ENCODE assay signal across 12 cellular contexts in the genomic region with DNA sequence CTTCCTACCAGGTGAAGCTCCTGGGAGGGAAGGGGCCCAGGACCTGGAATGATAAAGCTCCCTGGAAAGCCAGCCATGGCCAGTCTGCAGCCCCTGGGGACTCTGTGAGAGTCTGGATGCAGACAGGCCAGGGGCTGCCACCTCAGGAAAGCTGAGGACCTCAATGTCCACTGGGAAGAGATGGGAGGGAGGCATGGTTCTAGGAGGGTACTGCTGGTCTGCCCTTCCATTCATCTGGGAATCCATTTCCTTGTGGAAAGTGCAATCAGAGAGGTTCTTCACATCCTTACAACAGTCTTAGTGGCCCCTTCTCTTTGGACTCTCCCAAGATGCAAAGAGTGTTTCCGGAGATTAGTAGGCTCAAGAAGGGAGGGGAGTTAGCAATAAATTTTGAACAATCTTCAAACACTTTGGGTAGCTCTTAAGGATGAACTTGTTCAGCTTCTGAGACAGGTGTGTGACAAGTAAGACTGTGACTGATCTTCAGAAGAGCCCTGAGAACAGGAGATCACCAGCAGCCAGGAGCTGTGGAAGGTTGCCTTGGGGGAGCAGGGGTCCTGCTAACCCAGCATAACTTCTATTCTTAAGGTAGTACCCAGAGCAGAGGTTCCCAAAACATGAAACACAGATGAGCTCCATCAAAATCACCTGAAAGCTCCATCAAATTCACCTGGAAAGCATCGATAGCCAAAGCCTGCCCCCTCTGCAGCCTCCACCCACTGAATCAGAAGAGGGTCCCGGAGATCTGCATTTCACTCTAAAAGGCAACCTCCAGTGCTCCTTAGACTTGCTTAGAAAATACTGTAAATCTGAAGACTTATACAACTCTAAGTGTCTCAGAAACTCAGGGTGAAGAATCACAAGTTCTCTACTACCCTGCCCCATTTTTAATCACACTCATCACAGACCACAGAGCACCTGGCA. TPM values are rescaled to one million over a fixed set of nuclear protein-coding genes. Genes with fewer than 3 reads are reported as not detected.
DNase-seq lines count a peak whose midpoint lies in the region; ATAC-seq and TF ChIP-seq lines count a peak whose summit lies in the region.
"Had no signal": no experiment of that assay in that cellular context is flagged by ENCODE, and none has a peak within 500 bp of the region (broad histone marks: within the 10 kb centered on the region; RNA-seq: fewer than 3 reads in every experiment).

No MANE protein-coding gene starts in this region.

- no peak overlapping the region for H3K18ac ChIP-seq in mesendoderm (ENCODE audit: low read length)

- POLR2A ChIA-PET in T-cell (lab: Charles Lee), result interaction anchor here (0.6 to 1.1 kb wide), 10 partner anchors 10 to 251 kb away, joined by 3 to 6 read pairs (median 3); a partner anchor contains a TSS

- CTCF ChIA-PET in T-cell (lab: Charles Lee), result interaction anchor here (0.5 to 1.5 kb wide), 8 partner anchors 20 to 477 kb away, joined by 3 to 8 read pairs (median 4); a partner anchor contains a TSS

- no peak overlapping the region for H2AK5ac ChIP-seq in mesendoderm (ENCODE audit: low read length)

- H3K27me3 Mint-ChIP-seq in activated naive CD4-positive, alpha-beta T cell treated with anti-CD3 and anti-CD28 coated beads, Interleukin-2, amount 50 U/mL, for 24 hours, result no peaks in the 10 kb centered on the region
- H3K27me3 Mint-ChIP-seq in T-cell, result no peaks in the 10 kb centered on the region

- no peaks in the 10 kb centered on the region for H3K79me1 ChIP-seq in mesendoderm (ENCODE audit: low read length)

- H2BK15ac ChIP-seq in mesendoderm (replicated peaks; ENCODE audit: low read depth), result no peak overlapping the region

- H3K4me3 ChIP-seq in left lung (no peak overlapping the region), mesendoderm (ENCODE audit: low read length) (no peak overlapping the region)

- TF ChIP-seq CTCF in left lung (IDR thresholded peaks at IDR 0.05), result no peak

- no peak for DNase-seq in activated naive CD4-positive, alpha-beta T cell (lab: John Stamatoyannopoulos, UW)
- no peak for DNase-seq in T-cell
- no peak for DNase-seq in left lung
- no peak for DNase-seq in GOT3 (lab: John Stamatoyannopoulos, UW)
- DNase-seq in mesendoderm, result no peak
- no peak for DNase-seq in NOMO-1 treated with DMSO at 0.1 percent for 48 hours (lab: John Stamatoyannopoulos, UW; ENCODE audit: unreplicated experiment)
- DNase-seq: GDM1, H7, NCI-H510A had no signal

- H3K9me3 Mint-ChIP-seq in activated naive CD4-positive, alpha-beta T cell treated with anti-CD3 and anti-CD28 coated beads, Interleukin-2, amount 50 U/mL, for 24 hours, result no peaks in the 10 kb centered on the region
- no peaks in the 10 kb centered on the region for H3K9me3 Mint-ChIP-seq in T-cell
- H3K9me3 Mint-ChIP-seq: nephron had no signal

- H3K36me3 ChIP-seq in left lung, result no peaks in the 10 kb centered on the region
- no peaks in the 10 kb centered on the region for H3K36me3 ChIP-seq in mesendoderm (ENCODE audit: control insufficient read depth, insufficient read depth, low read length)

- H4K5ac ChIP-seq in mesendoderm (ENCODE audit: low read length), result no peak overlapping the region

- no peak overlapping the region for H3K9ac ChIP-seq in mesendoderm (ENCODE audit: low read length)

- H3K27ac Mint-ChIP-seq in activated naive CD4-positive, alpha-beta T cell treated with anti-CD3 and anti-CD28 coated beads, Interleukin-2, amount 50 U/mL, for 24 hours, result peak overlapping the region; percentile 98
- peak overlapping the region; percentile 98 to 99 for H3K27ac Mint-ChIP-seq in T-cell
- H3K27ac Mint-ChIP-seq: nephron had no signal

- peaks cover 9% of the 10 kb centered on the region for H3K36me3 Mint-ChIP-seq in activated naive CD4-positive, alpha-beta T cell treated with anti-CD3 and anti-CD28 coated beads, Interleukin-2, amount 50 U/mL, for 24 hours
- H3K36me3 Mint-ChIP-seq in T-cell, result peaks cover 9% of the 10 kb centered on the region

- no peaks in the 10 kb centered on the region for H3K27me3 ChIP-seq in left lung
- no peaks in the 10 kb centered on the region for H3K27me3 ChIP-seq in mesendoderm (ENCODE audit: insufficient read depth, low read length, poor library complexity)

- intact Hi-C loops in left lung (cut with DNase I), result no loop called here

- WGBS in mesendoderm (ENCODE audit: extremely low coverage, insufficient coverage, low lambda C conversion rate), result no CpG with 5 or more reads among the region's 3 CpGs

- H4K8ac ChIP-seq in mesendoderm (ENCODE audit: low read depth, low read length), result no peak overlapping the region

- no peak overlapping the region for H2BK120ac ChIP-seq in mesendoderm (ENCODE audit: low read depth, low read length)

- peak; percentile 1 to 19 (median 6) for ATAC-seq in T-cell (replicated peaks in 1 of 4)
- ATAC-seq in left lung, result no peak
- no peak for ATAC-seq in GM19467 (IDR thresholded peaks at IDR 0.05; ENCODE audit: unreplicated experiment)

- no peak overlapping the region for H2BK5ac ChIP-seq in mesendoderm (ENCODE audit: low read length)

- peak overlapping the region; percentile 19 to 28 for H3K27ac ChIP-seq in left lung
- H3K27ac ChIP-seq in mesendoderm (ENCODE audit: low read depth, low read length), result no peak overlapping the region

- no peak overlapping the region for H3K4me2 ChIP-seq in mesendoderm (ENCODE audit: low read length)

- H3K9me3 ChIP-seq in left lung, result no peaks in the 10 kb centered on the region

- H3K79me2 ChIP-seq in mesendoderm (ENCODE audit: control insufficient read depth, insufficient read depth, low read length), result no peaks in the 10 kb centered on the region

- no peak overlapping the region for H3K56ac ChIP-seq in mesendoderm (ENCODE audit: low read length)

- H3K4me1 ChIP-seq in left lung (peaks cover 0 to 6% of the 10 kb centered on the region in 2 donors), mesendoderm (ENCODE audit: control insufficient read depth, low read depth, low read length) (no peaks in the 10 kb centered on the region)

- no peak overlapping the region for H3K23ac ChIP-seq in mesendoderm (ENCODE audit: low read length)

- H3K4ac ChIP-seq in mesendoderm (ENCODE audit: low read depth, low read length), result no peak overlapping the region

- H3K4me1 Mint-ChIP-seq in activated naive CD4-positive, alpha-beta T cell treated with anti-CD3 and anti-CD28 coated beads, Interleukin-2, amount 50 U/mL, for 24 hours, result peaks cover 54% of the 10 kb centered on the region
- peaks cover 48 to 66% (median 59%) of the 10 kb centered on the region in 3 donors for H3K4me1 Mint-ChIP-seq in T-cell

- peak overlapping the region; percentile 90 for H3K4me3 Mint-ChIP-seq in activated naive CD4-positive, alpha-beta T cell treated with anti-CD3 and anti-CD28 coated beads, Interleukin-2, amount 50 U/mL, for 24 hours
- H3K4me3 Mint-ChIP-seq in T-cell, result peak overlapping the region; percentile 95 to 97 (median 95)
- H3K4me3 Mint-ChIP-seq: nephron had no signal

RNA-seq across cellular contexts. Expression of a gene that starts 0.6 kb away (rescaled TPM):
- total RNA-seq in T-cell (10 to 100 TPM; 20.0 to 32.4 (median 29.1) TPM), left lung (1 to 10 TPM in 1 of 2 donors, under 1 TPM in 1; 0.93 to 2.2 TPM)
- 0.01 TPM for polyA plus RNA-seq in mesendoderm (2013, experiment 1 of 2)
- polyA plus RNA-seq in mesendoderm (2013, experiment 2 of 2), result 0.03 TPM
- total RNA-seq: H7 had no signal

RNA-seq across cellular contexts. Expression of a gene that starts 31.1 kb away (rescaled TPM):
- 10 to 100 TPM; 21.7 to 36.7 (median 23.8) TPM for total RNA-seq in T-cell
- 10 to 100 TPM; 31.9 to 32.8 TPM for total RNA-seq in left lung
- polyA plus RNA-seq in mesendoderm (2013, experiment 1 of 2), result 4.3 TPM
- polyA plus RNA-seq in mesendoderm (2013, experiment 2 of 2), result 4.5 TPM

RNA-seq across cellular contexts. Expression of a gene that starts 31.1 kb away (rescaled TPM):
- total RNA-seq in T-cell (100 to 1,000 TPM in 2 of 5 donors, 10 to 100 TPM in 3; 85.6 to 111 (median 95.8) TPM), left lung (10 to 100 TPM; 60.0 to 71.4 TPM)
- 46.8 TPM for polyA plus RNA-seq in mesendoderm (2013, experiment 1 of 2)
- polyA plus RNA-seq in mesendoderm (2013, experiment 2 of 2), result 46.4 TPM

Comparison
In these comparisons a context has a peak if more than half of its experiments do, and no peak if none do; other contexts are left out.
1. ATAC-seq: peak in T-cell (4 of 4); none in left lung (single experiment) and GM19467 (single experiment).
2. RNA of a gene that starts 0.6 kb away (total RNA-seq): 20.0 to 32.4 TPM in T-cell; 0.93 to 2.2 TPM in left lung; every median in the first group is over 4 times any median in the second.